23 cellular contexts compared by ENCODE assay signal in genomic region chr4:189664693-189665250, GRCh38.
"Had no signal": no experiment of that assay in that cellular context is flagged by ENCODE, and none has a peak within 500 bp of the region (broad histone marks: within the 10 kb centered on the region; RNA-seq: fewer than 3 reads in every experiment).

No MANE protein-coding gene starts in this region.

- ATAC-seq: HepG2, Panc1, PC-3, SK-N-SH treated with all-trans-retinoic acid at 6 μM for 48 hours had no signal

- H3K27ac ChIP-seq: RWPE1, SJCRH30 had no signal

- H3K9me3 ChIP-seq: MG63, SJCRH30 had no signal

- H3K4me1 ChIP-seq: SJCRH30 had no signal

- H3K27me3 ChIP-seq: MG63, SJCRH30 had no signal

- H3K4me3 ChIP-seq: MG63, SJCRH30 had no signal

- FAIRE-seq: HepG2 had no signal

- H3K36me3 ChIP-seq: MG63, SJCRH30 had no signal

- DNase-seq: IMR-90, Karpas-422, KG1, MG63, NCI-H1092 treated with DMSO at 0.1 percent for 48 hours, NCI-H1436, NCI-H187, NCI-H2029, NCI-H2081 treated with DMSO at 0.1 percent for 48 hours, NCI-H2171, NCI-H226, NCI-H446, NCI-H510A, NCI-H524 treated with DMSO at 0.1 percent for 48 hours, NCI-H69, NCI-H774, PC-3, SHP77 treated with DMSO at 0.1 percent for 48 hours, SJCRH30 had no signal
